In the genomic region with DNA sequence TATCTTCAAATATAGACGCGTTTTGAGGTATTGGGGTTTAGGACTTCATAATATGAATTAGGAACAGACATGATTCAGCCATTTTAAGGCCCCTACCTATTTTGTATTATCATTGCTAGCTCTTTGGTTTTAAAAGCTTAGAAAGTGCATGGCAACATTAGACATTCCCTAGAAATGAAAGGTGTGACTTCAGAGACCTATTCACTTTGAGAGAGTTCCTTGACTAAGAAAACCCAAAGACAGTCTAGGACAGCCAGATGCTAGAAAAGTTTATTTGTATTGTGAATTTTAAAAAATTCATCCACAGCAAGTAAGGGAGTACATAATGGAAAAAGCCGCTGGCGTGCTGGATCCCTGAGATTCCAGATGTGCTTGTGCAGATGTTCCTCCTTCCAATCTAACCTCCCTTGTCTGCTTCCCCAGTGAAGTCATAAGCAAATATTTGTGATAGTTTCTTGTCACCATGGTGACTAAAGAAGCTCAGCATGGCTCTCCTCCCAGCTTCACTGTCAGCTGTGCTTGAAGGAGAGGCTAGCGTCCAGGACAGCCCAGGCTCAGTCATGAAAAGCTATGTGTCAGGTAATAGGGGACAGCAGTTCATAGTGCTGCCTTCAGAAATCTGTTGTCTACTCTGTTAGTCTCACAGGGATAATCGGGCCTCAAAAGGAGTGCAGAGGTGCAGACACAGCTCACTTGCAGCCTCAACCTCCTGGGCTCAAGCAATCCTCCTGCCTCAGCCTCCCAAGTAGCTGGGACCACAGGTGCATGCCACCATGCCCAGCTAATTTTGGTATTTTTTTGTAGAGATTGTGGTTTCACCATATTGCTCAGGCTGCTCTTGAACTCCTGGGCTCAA, we compare ENCODE assay signal across 8 cellular contexts. TPM values are rescaled to one million over a fixed set of nuclear protein-coding genes. Genes with fewer than 3 reads are reported as not detected.
DNase-seq lines count a peak whose midpoint lies in the region; ATAC-seq and TF ChIP-seq lines count a peak whose summit lies in the region.

No MANE protein-coding gene starts in this region.

- no peak overlapping the region for H3K27ac Mint-ChIP-seq in activated T-helper 1 cell treated with anti-CD3 and anti-CD28 coated beads, Interleukin-12 subunit alpha, Interleukin-12 subunit beta, Interleukin-2, Interleukin-4 antibody, amounts not matched to agents 30 ng/mL and 10 ng/mL and 1 ng/mL, durations not matched to agents 14 hours and 24 hours and 36 hours

- H3K27me3 Mint-ChIP-seq in activated T-helper 1 cell treated with anti-CD3 and anti-CD28 coated beads, Interleukin-12 subunit alpha, Interleukin-12 subunit beta, Interleukin-2, Interleukin-4 antibody, amounts not matched to agents 30 ng/mL and 10 ng/mL and 1 ng/mL, durations not matched to agents 14 hours and 24 hours and 36 hours (ENCODE audit: insufficient read depth), result no peaks in the 10 kb centered on the region

- peaks cover 39% of the 10 kb centered on the region for H3K4me1 Mint-ChIP-seq in activated T-helper 1 cell treated with anti-CD3 and anti-CD28 coated beads, Interleukin-12 subunit alpha, Interleukin-12 subunit beta, Interleukin-2, Interleukin-4 antibody, amounts not matched to agents 30 ng/mL and 10 ng/mL and 1 ng/mL, durations not matched to agents 14 hours and 24 hours and 36 hours (ENCODE audit: low read depth)

- H3K9me3 Mint-ChIP-seq in activated T-helper 1 cell treated with anti-CD3 and anti-CD28 coated beads, Interleukin-12 subunit alpha, Interleukin-12 subunit beta, Interleukin-2, Interleukin-4 antibody, amounts not matched to agents 30 ng/mL and 10 ng/mL and 1 ng/mL, durations not matched to agents 14 hours and 24 hours and 36 hours, result no peaks in the 10 kb centered on the region

- H3K4me3 ChIP-seq in AG09309 (ENCODE audit: control insufficient read depth, low read depth, low read length) (no peak overlapping the region), coronary artery (no peak overlapping the region)

- intact Hi-C loops in activated T-helper 1 cell treated with anti-CD3 and anti-CD28 coated beads, Interleukin-12 subunit alpha, Interleukin-12 subunit beta, Interleukin-2, Interleukin-4 antibody, amounts not matched to agents 30 ng/mL and 10 ng/mL and 1 ng/mL, durations not matched to agents 14 hours and 24 hours and 36 hours (cut with micrococcal nuclease), result no loop called here

- DNase-seq in AG09309 (ENCODE audit: low read depth) (peak; percentile 54), KBM-7 (peak; percentile 17), coronary artery (ENCODE audit: low spot score) (peak; percentile 73), medulla oblongata (ENCODE audit: extremely low spot score) (peak; percentile 60), CD1c-positive myeloid dendritic cell (ENCODE audit: extremely low spot score) (no peak)
- DNase-seq in activated T-helper 1 cell treated with anti-CD3 and anti-CD28 coated beads, Interleukin-12 subunit alpha, Interleukin-12 subunit beta, Interleukin-2, Interleukin-4 antibody, amounts not matched to agents 30 ng/mL and 10 ng/mL and 1 ng/mL, durations not matched to agents 14 hours and 24 hours and 36 hours (ENCODE audit: low spot score), result no peak

- no peak for ATAC-seq in GM18511 (IDR thresholded peaks at IDR 0.05; ENCODE audit: unreplicated experiment)
- ATAC-seq in GM18517 (IDR thresholded peaks at IDR 0.05; ENCODE audit: unreplicated experiment), result no peak

- peaks cover 11% of the 10 kb centered on the region for H3K36me3 Mint-ChIP-seq in activated T-helper 1 cell treated with anti-CD3 and anti-CD28 coated beads, Interleukin-12 subunit alpha, Interleukin-12 subunit beta, Interleukin-2, Interleukin-4 antibody, amounts not matched to agents 30 ng/mL and 10 ng/mL and 1 ng/mL, durations not matched to agents 14 hours and 24 hours and 36 hours (ENCODE audit: low read depth)

- TF ChIP-seq CTCF in AG09309 (IDR thresholded peaks at IDR 0.05; ENCODE audit: control insufficient read depth, insufficient read depth, low read depth, low read length, missing control alignments), result no peak
- no peak for TF ChIP-seq CTCF in coronary artery (IDR thresholded peaks at IDR 0.05)

- in situ Hi-C loops in KBM-7 (cut with MboI; ENCODE audit: low pct_unique_long_range_greater_than_20kb, low sequenced_read_pairs), result no loop called here

- no peak overlapping the region for H3K4me3 Mint-ChIP-seq in activated T-helper 1 cell treated with anti-CD3 and anti-CD28 coated beads, Interleukin-12 subunit alpha, Interleukin-12 subunit beta, Interleukin-2, Interleukin-4 antibody, amounts not matched to agents 30 ng/mL and 10 ng/mL and 1 ng/mL, durations not matched to agents 14 hours and 24 hours and 36 hours

- no peak overlapping the region for H3K27ac ChIP-seq in coronary artery

RNA-seq across cellular contexts. Expression of a gene that starts 34.8 kb away (rescaled TPM):
- 76.7 and 78.6 TPM in 2 replicates for total RNA-seq in activated T-helper 1 cell treated with anti-CD3 and anti-CD28 coated beads, Interleukin-12 subunit alpha, Interleukin-12 subunit beta, Interleukin-2, Interleukin-4 antibody, amounts not matched to agents 30 ng/mL and 10 ng/mL and 1 ng/mL, durations not matched to agents 14 hours and 24 hours and 36 hours

RNA-seq across cellular contexts. Expression of a gene that starts 36.8 kb away (rescaled TPM):
- 109 and 110 TPM in 2 replicates for total RNA-seq in activated T-helper 1 cell treated with anti-CD3 and anti-CD28 coated beads, Interleukin-12 subunit alpha, Interleukin-12 subunit beta, Interleukin-2, Interleukin-4 antibody, amounts not matched to agents 30 ng/mL and 10 ng/mL and 1 ng/mL, durations not matched to agents 14 hours and 24 hours and 36 hours

RNA-seq across cellular contexts. Expression of a gene that starts 57.7 kb away (rescaled TPM):
- 28.2 and 32.6 TPM in 2 replicates for total RNA-seq in activated T-helper 1 cell treated with anti-CD3 and anti-CD28 coated beads, Interleukin-12 subunit alpha, Interleukin-12 subunit beta, Interleukin-2, Interleukin-4 antibody, amounts not matched to agents 30 ng/mL and 10 ng/mL and 1 ng/mL, durations not matched to agents 14 hours and 24 hours and 36 hours

Comparison
In these comparisons a context has a peak if more than half of its experiments do, and no peak if none do; other contexts are left out.
1. DNase-seq: peak in AG09309 (single experiment), KBM-7 (single experiment), coronary artery (single experiment) and medulla oblongata (single experiment); none in CD1c-positive myeloid dendritic cell (single experiment) and activated T-helper 1 cell treated with anti-CD3 and anti-CD28 coated beads, Interleukin-12 subunit alpha, Interleukin-12 subunit beta, Interleukin-2, Interleukin-4 antibody, amounts not matched to agents 30 ng/mL and 10 ng/mL and 1 ng/mL, durations not matched to agents 14 hours and 24 hours and 36 hours (single experiment).